8 cellular contexts compared by ENCODE assay signal in genomic region chr12:57109207-57110160, GRCh38. TPM values are rescaled to one million over a fixed set of nuclear protein-coding genes. Genes with fewer than 3 reads are reported as not detected.
A peak's percentile ranks its signal among the peaks of the same experiment; 100 is the strongest.
DNase-seq lines count a peak whose midpoint lies in the region; ATAC-seq and TF ChIP-seq lines count a peak whose summit lies in the region.

No MANE protein-coding gene starts in this region.

- H3K4me1 ChIP-seq in colonic mucosa = peaks cover 12% of the 10 kb centered on the region

- DNase-seq in AG04449 (ENCODE audit: low read depth, low spot score) = no peak
- no peak for DNase-seq in Jurkat, Clone E6-1 (ENCODE audit: low read depth, low spot score)
- DNase-seq in colonic mucosa = peak; percentile 17
- DNase-seq in naive thymus-derived CD8-positive, alpha-beta T cell = peak in 1 of 10 donors; percentile 32
- no peak for DNase-seq in NCI-H226

- no peak for ATAC-seq in naive thymus-derived CD8-positive, alpha-beta T cell
- no peak for ATAC-seq in HG02970 (IDR thresholded peaks at IDR 0.05; ENCODE audit: low FRiP score, unreplicated experiment)
- no peak for ATAC-seq in HG03457 (IDR thresholded peaks at IDR 0.05; ENCODE audit: unreplicated experiment)
- no peak for ATAC-seq in GM19351 (IDR thresholded peaks at IDR 0.05; ENCODE audit: unreplicated experiment)

- H3K4me3 ChIP-seq in AG04449 (ENCODE audit: low read depth, low read length) = peak overlapping the region; percentile 73
- peak overlapping the region; percentile 93 for H3K4me3 ChIP-seq in Jurkat, Clone E6-1 (ENCODE audit: low read length)
- peak overlapping the region; percentile 65 for H3K4me3 ChIP-seq in colonic mucosa

- peak overlapping the region; percentile 97 to 100 for H3K9ac ChIP-seq in colonic mucosa (ENCODE audit: low read depth in 2 of 2, low read length in 2 of 2)

- intact Hi-C loops in colonic mucosa (cut with DNase I) = loop anchor here (10.0 kb wide), 1 partner anchor 275 kb away; no protein-coding TSS in a partner anchor

- TF ChIP-seq CTCF in AG04449 (IDR thresholded peaks at IDR 0.05; ENCODE audit: insufficient read depth, low read length, missing control alignments) = no peak
- no peak for TF ChIP-seq CTCF in colonic mucosa (IDR thresholded peaks at IDR 0.05)

- H3K36me3 ChIP-seq in colonic mucosa = peaks cover 17% of the 10 kb centered on the region

- CTCF ChIA-PET in AG04449 (lab: Yijun Ruan, JAX) = interaction anchor here (0.6 to 13.0 kb wide), 9 partner anchors 14 to 104 kb away, joined by 3 to 218 read pairs (median 19); partner anchors contain the start of genes LRP1, NAB2 and ZBTB39

- H3K27ac Mint-ChIP-seq in naive thymus-derived CD8-positive, alpha-beta T cell = peak overlapping the region; percentile 80 to 99 (median 98)

- no peaks in the 10 kb centered on the region for H3K27me3 ChIP-seq in colonic mucosa

- no peaks in the 10 kb centered on the region for H3K9me3 Mint-ChIP-seq in naive thymus-derived CD8-positive, alpha-beta T cell

- H3K27me3 Mint-ChIP-seq in naive thymus-derived CD8-positive, alpha-beta T cell = peaks cover 0 to 2% (median 0%) of the 10 kb centered on the region in 5 donors

- H3K36me3 Mint-ChIP-seq in naive thymus-derived CD8-positive, alpha-beta T cell = peaks cover 0 to 41% (median 3%) of the 10 kb centered on the region in 3 donors

- peaks cover 33 to 65% (median 60%) of the 10 kb centered on the region in 4 donors for H3K4me1 Mint-ChIP-seq in naive thymus-derived CD8-positive, alpha-beta T cell

- peak overlapping the region; percentile 89 to 99 (median 96) for H3K4me3 Mint-ChIP-seq in naive thymus-derived CD8-positive, alpha-beta T cell

- H3K27ac ChIP-seq in colonic mucosa = peak overlapping the region; percentile 99

- no peaks in the 10 kb centered on the region for H3K9me3 ChIP-seq in colonic mucosa

- POLR2A ChIA-PET in AG04449 (lab: Yijun Ruan, JAX) = interaction anchor here (0.6 to 7.7 kb wide), 6 partner anchors 12 to 63 kb away, joined by 3 to 64 read pairs (median 12); partner anchors contain the start of genes LRP1 and NEMP1
- POLR2A ChIA-PET in naive thymus-derived CD8-positive, alpha-beta T cell (lab: Charles Lee) = interaction anchor here (4.9 to 16.7 kb wide), 2 partner anchors 15 to 30 kb away, joined by 150 to 559 read pairs; partner anchors contain the start of genes NAB2 and NEMP1

RNA-seq across cellular contexts. Expression of gene STAT6, which starts 1.7 kb away (rescaled TPM):
- polyA plus RNA-seq in Jurkat, Clone E6-1 (2012; ENCODE audit: insufficient read depth, insufficient read length) = 88.4 TPM
- total RNA-seq in colonic mucosa = 100 to 1,000 TPM; 161 to 181 TPM
- total RNA-seq in naive thymus-derived CD8-positive, alpha-beta T cell = 100 to 1,000 TPM; 298 to 316 TPM
- polyA plus RNA-seq in naive thymus-derived CD8-positive, alpha-beta T cell = 10 to 100 TPM; 80.2 to 97.1 (median 80.5) TPM

RNA-seq across cellular contexts. Expression of gene LRP1, which starts 18.8 kb away (rescaled TPM):
- polyA plus RNA-seq in Jurkat, Clone E6-1 (2012; ENCODE audit: insufficient read depth, insufficient read length) = 4.5 TPM
- total RNA-seq in colonic mucosa = 100 to 1,000 TPM; 107 to 123 TPM
- 1 to 10 TPM; 4.9 to 6.0 TPM for total RNA-seq in naive thymus-derived CD8-positive, alpha-beta T cell
- under 1 TPM in 2 of 3 donors, not detected in 1; 0.51 to 0.52 TPM for polyA plus RNA-seq in naive thymus-derived CD8-positive, alpha-beta T cell

RNA-seq across cellular contexts. Expression of gene NAB2, which starts 20.6 kb away (rescaled TPM):
- polyA plus RNA-seq in Jurkat, Clone E6-1 (2012; ENCODE audit: insufficient read depth, insufficient read length) = 18.2 TPM
- 1 to 10 TPM; 4.8 to 7.0 TPM for total RNA-seq in colonic mucosa
- 10 to 100 TPM; 16.0 to 19.2 TPM for total RNA-seq in naive thymus-derived CD8-positive, alpha-beta T cell
- polyA plus RNA-seq in naive thymus-derived CD8-positive, alpha-beta T cell = 1 to 10 TPM; 1.2 to 4.0 (median 1.3) TPM

RNA-seq across cellular contexts. Expression of gene NEMP1, which starts 30.9 kb away (rescaled TPM):
- 25.5 TPM for polyA plus RNA-seq in Jurkat, Clone E6-1 (2012; ENCODE audit: insufficient read depth, insufficient read length)
- 10 to 100 TPM in 1 of 2 donors, 1 to 10 TPM in 1; 7.3 to 21.1 TPM for total RNA-seq in colonic mucosa
- 10 to 100 TPM; 27.8 to 29.5 TPM for total RNA-seq in naive thymus-derived CD8-positive, alpha-beta T cell
- polyA plus RNA-seq in naive thymus-derived CD8-positive, alpha-beta T cell = 1 to 10 TPM; 2.6 to 5.5 (median 4.1) TPM

RNA-seq across cellular contexts. Expression of gene LRP1-AS, which starts 37.9 kb away (rescaled TPM):
- not detected for polyA plus RNA-seq in Jurkat, Clone E6-1 (2012; ENCODE audit: insufficient read depth, insufficient read length)
- not detected for total RNA-seq in colonic mucosa
- not detected for total RNA-seq in naive thymus-derived CD8-positive, alpha-beta T cell
- not detected for polyA plus RNA-seq in naive thymus-derived CD8-positive, alpha-beta T cell

Comparison
In these comparisons a context has a peak if more than half of its experiments do, and no peak if none do; other contexts are left out.
1. RNA of gene LRP1, which starts 18.8 kb away (total RNA-seq): 107 to 123 TPM in colonic mucosa; 4.9 to 6.0 TPM in naive thymus-derived CD8-positive, alpha-beta T cell; every median in the first group is over 10 times any median in the second.
2. Peak in every context shown above with its lines, with median percentiles within 50 percentile points of each other: H3K4me3 ChIP-seq.